In the genomic region with DNA sequence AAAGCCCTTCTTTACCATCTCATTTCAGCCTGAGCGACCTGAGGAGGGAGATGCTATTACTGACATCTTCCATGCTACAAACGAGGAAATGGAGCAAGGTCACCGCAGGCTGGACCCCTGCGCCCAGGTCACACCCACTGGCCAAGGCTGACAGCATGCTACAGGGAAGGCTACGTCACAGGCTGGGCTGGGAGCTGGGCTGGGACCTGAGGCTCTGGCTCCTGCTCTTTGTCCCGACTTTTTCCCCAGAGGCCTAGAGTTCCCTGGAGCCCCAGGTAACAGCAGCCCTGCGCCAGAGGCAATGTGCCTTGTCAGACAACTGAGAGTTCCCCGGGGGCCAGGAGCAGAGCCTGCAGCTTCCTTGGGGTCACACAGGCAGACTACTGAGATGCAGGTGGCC, we compare ENCODE assay signal across 16 cellular contexts.
"Had no signal": no experiment of that assay in that cellular context is flagged by ENCODE, and none has a peak within 500 bp of the region (broad histone marks: within the 10 kb centered on the region; RNA-seq: fewer than 3 reads in every experiment).

No MANE protein-coding gene starts in this region.

- H3K27ac Mint-ChIP-seq: activated CD4-positive, alpha-beta T cell treated with anti-CD3 and anti-CD28 coated beads for 36 hours; activated CD8-positive, alpha-beta T cell treated with anti-CD3 and anti-CD28 coated beads for 36 hours; T-helper 2 cell treated with Interferon-gamma antibody and Interleukin-4, amounts not matched to agents 5 μg/mL and 100 μg/mL, for 36 hours had no signal

- H3K4me3 Mint-ChIP-seq: activated CD4-positive, alpha-beta T cell treated with anti-CD3 and anti-CD28 coated beads for 36 hours; activated CD8-positive, alpha-beta T cell treated with anti-CD3 and anti-CD28 coated beads for 36 hours; brain; neural crest cell; T-helper 2 cell treated with Interferon-gamma antibody and Interleukin-4, amounts not matched to agents 5 μg/mL and 100 μg/mL, for 36 hours had no signal

- H3K27me3 ChIP-seq: ovary, SJCRH30, tibial nerve had no signal

- H3K4me3 ChIP-seq: ovary, SJCRH30, skin epidermis, tibial nerve had no signal

- H3K36me3 ChIP-seq: ovary, SJCRH30, tibial nerve had no signal

- ATAC-seq: activated CD4-positive, alpha-beta T cell treated with anti-CD3 and anti-CD28 coated beads for 36 hours; activated CD8-positive, alpha-beta T cell treated with anti-CD3 and anti-CD28 coated beads for 36 hours; left colon had no signal

- DNase-seq: activated CD4-positive, alpha-beta T cell treated with anti-CD3 and anti-CD28 coated beads for 36 hours; activated CD8-positive, alpha-beta memory T cell treated with anti-CD3 and anti-CD28 coated beads, Interleukin-2, amount 50 U/mL, for 4 hours; activated CD8-positive, alpha-beta T cell treated with anti-CD3 and anti-CD28 coated beads for 36 hours; activated naive CD4-positive, alpha-beta T cell treated with Interleukin-2 at 50 U/mL for 16 hours; amniotic stem cell; effector memory CD4-positive, alpha-beta T cell; left colon; mesendoderm; retina; SJCRH30 had no signal

- H3K4me1 Mint-ChIP-seq: neural crest cell had no signal

- H3K9me3 ChIP-seq: ovary, SJCRH30, tibial nerve had no signal

- H3K27me3 Mint-ChIP-seq: activated CD4-positive, alpha-beta T cell treated with anti-CD3 and anti-CD28 coated beads for 36 hours; activated CD8-positive, alpha-beta T cell treated with anti-CD3 and anti-CD28 coated beads for 36 hours; brain had no signal

- H3K9me3 Mint-ChIP-seq: activated CD8-positive, alpha-beta T cell treated with anti-CD3 and anti-CD28 coated beads for 36 hours; neural crest cell; T-helper 2 cell treated with Interferon-gamma antibody and Interleukin-4, amounts not matched to agents 5 μg/mL and 100 μg/mL, for 36 hours had no signal

- H3K27ac ChIP-seq: ovary, SJCRH30, skin epidermis had no signal
